ENCODE assay signal across 14 cellular contexts in genomic region chr20:19347943-19348456, GRCh38.
DNase-seq lines count a peak whose midpoint lies in the region; ATAC-seq and TF ChIP-seq lines count a peak whose summit lies in the region.
"Had no signal": no experiment of that assay in that cellular context is flagged by ENCODE, and none has a peak within 500 bp of the region (broad histone marks: within the 10 kb centered on the region; RNA-seq: fewer than 3 reads in every experiment).

No MANE protein-coding gene starts in this region.

- in situ Hi-C loops in GM13977 (cut with MboI; ENCODE audit: low pct_unique_long_range_greater_than_20kb, low sequenced_read_pairs, unreplicated experiment): no loop called here

- no peaks in the 10 kb centered on the region for H3K4me1 ChIP-seq in gastroesophageal sphincter

- H3K36me3 ChIP-seq in gastroesophageal sphincter: no peaks in the 10 kb centered on the region

- TF ChIP-seq CTCF in GM13977 (IDR thresholded peaks at IDR 0.05; ENCODE audit: extremely low read depth, insufficient read depth, missing control alignments) (no peak), gastroesophageal sphincter (IDR thresholded peaks at IDR 0.05) (no peak)

- peak; percentile 83 for ATAC-seq in GM19452 (IDR thresholded peaks at IDR 0.05; ENCODE audit: unreplicated experiment)
- peak; percentile 74 for ATAC-seq in HG03039 (IDR thresholded peaks at IDR 0.05; ENCODE audit: unreplicated experiment)
- ATAC-seq in SK-N-SH treated with all-trans-retinoic acid at 6 μM for 48 hours: peak; percentile 24; the same call in 2 of the 3 replicates
- no peak for ATAC-seq in gastroesophageal sphincter
- ATAC-seq: activated CD8-positive, alpha-beta T cell treated with anti-CD3 and anti-CD28 coated beads for 36 hours; activated naive CD8-positive, alpha-beta T cell treated with anti-CD3 and anti-CD28 coated beads, Interleukin-2, amount 50 U/mL, for 24 hours had no signal

- no peak overlapping the region for H3K27ac ChIP-seq in gastroesophageal sphincter
- H3K27ac ChIP-seq: SK-N-MC had no signal

- no peak for TF ChIP-seq EP300 in gastroesophageal sphincter (IDR thresholded peaks at IDR 0.05)

- peak; percentile 23 for DNase-seq in GM13977 (ENCODE audit: low spot score)
- DNase-seq in dedifferentiated amniotic fluid mesenchymal stem cell (ENCODE audit: extremely low spot score): no peak
- no peak for DNase-seq in ecto neural progenitor cell (ENCODE audit: low spot score)
- no peak for DNase-seq in SW 1271 (lab: John Stamatoyannopoulos, UW)
- DNase-seq: activated CD8-positive, alpha-beta T cell treated with anti-CD3 and anti-CD28 coated beads for 36 hours; activated naive CD8-positive, alpha-beta T cell treated with anti-CD3 and anti-CD28 coated beads, Interleukin-2, amount 50 U/mL, for 24 hours; CD4-positive, alpha-beta memory T cell; effector memory CD4-positive, alpha-beta T cell; stimulated activated CD8-positive, alpha-beta memory T cell treated with anti-CD3 and anti-CD28 coated beads, Interleukin-4, amount 100 ng/mL, for 48 hours had no signal

- TF ChIP-seq POLR2A in gastroesophageal sphincter (IDR thresholded peaks at IDR 0.05): no peak

- no peaks in the 10 kb centered on the region for H3K27me3 ChIP-seq in gastroesophageal sphincter

- no peaks in the 10 kb centered on the region for H3K9me3 ChIP-seq in gastroesophageal sphincter

- no peak overlapping the region for H3K4me3 ChIP-seq in gastroesophageal sphincter
- H3K4me3 ChIP-seq: SK-N-MC had no signal

- 73 to 81% methylated on average over 3 to 4 of the region's 11 CpGs for WGBS in gastroesophageal sphincter (ENCODE audit: low coverage in 1 of 2), 2 donors

TF ChIP-seq in SK-N-SH treated with all-trans-retinoic acid at 6 μM for 48 hours, 23 proteins besides CTCF, POLR2A, EP300 and RAD21:
- no peak for TF ChIP-seq ISL1 (CRISPR knock-in tag; IDR thresholded peaks at IDR 0.05)
- TF ChIP-seq BACH2 (CRISPR knock-in tag; IDR thresholded peaks at IDR 0.05; ENCODE audit: borderline replicate concordance): no peak
- TF ChIP-seq TOX (CRISPR knock-in tag; IDR thresholded peaks at IDR 0.05; ENCODE audit: borderline replicate concordance): no peak
- TF ChIP-seq RARB (CRISPR knock-in tag; IDR thresholded peaks at IDR 0.05): no peak
- TF ChIP-seq CSRNP3 (CRISPR knock-in tag; IDR thresholded peaks at IDR 0.05): no peak
- TF ChIP-seq PPARA (CRISPR knock-in tag; IDR thresholded peaks at IDR 0.05; ENCODE audit: borderline replicate concordance): no peak
- no peak for TF ChIP-seq ZNF70 (CRISPR knock-in tag; IDR thresholded peaks at IDR 0.05)
- TF ChIP-seq ARNTL (CRISPR knock-in tag; IDR thresholded peaks at IDR 0.05; ENCODE audit: borderline replicate concordance, low read depth): no peak
- no peak for TF ChIP-seq SNAI2 (CRISPR knock-in tag; IDR thresholded peaks at IDR 0.05)
- no peak for TF ChIP-seq CSDC2 (CRISPR knock-in tag; IDR thresholded peaks at IDR 0.05)
- no peak for TF ChIP-seq PATZ1 (CRISPR knock-in tag; IDR thresholded peaks at IDR 0.05; ENCODE audit: borderline replicate concordance)
- no peak for TF ChIP-seq ESRRG (CRISPR knock-in tag; IDR thresholded peaks at IDR 0.05)
